Comparison of ENCODE assay signal across 22 cellular contexts in genomic region chr21:28090546-28090945, GRCh38.
DNase-seq lines count a peak whose midpoint lies in the region; ATAC-seq and TF ChIP-seq lines count a peak whose summit lies in the region.
"Had no signal": no experiment of that assay in that cellular context is flagged by ENCODE, and none has a peak within 500 bp of the region (broad histone marks: within the 10 kb centered on the region; RNA-seq: fewer than 3 reads in every experiment).

No MANE protein-coding gene starts in this region.

- DNase-seq in Caco-2 (no peak), adipocyte (ENCODE audit: low read depth) (no peak), left ventricle myocardium inferior (no peak), progenitor cell of endocrine pancreas (ENCODE audit: low spot score, unreplicated experiment) (no peak), NCI-H524 (lab: John Stamatoyannopoulos, UW) (no peak), aorta (no peak), NCI-H69 (lab: John Stamatoyannopoulos, UW) (no peak)
- no peak for DNase-seq in effector memory CD8-positive, alpha-beta T cell
- DNase-seq: activated CD4-positive, alpha-beta T cell treated with anti-CD3 and anti-CD28 coated beads, Interleukin-2, amount 10 ng/mL, durations not matched to agents 24 days and 14 days; activated naive CD4-positive, alpha-beta T cell treated with Interleukin-2 at 50 U/mL for 16 hours; activated T-cell treated with anti-CD3 and anti-CD28 coated beads, Interleukin-2, amount 50 U/mL, for 72 hours; amniotic stem cell; CD8-positive, alpha-beta memory T cell; GDM1; head of caudate nucleus; NCI-H1694; NCI-H748 treated with DMSO at 0.1 percent for 48 hours; stomach; trophoblast cell had no signal

- H3K36me3 Mint-ChIP-seq in Caco-2 (ENCODE audit: insufficient read depth, unreplicated experiment) (no peaks in the 10 kb centered on the region), progenitor cell of endocrine pancreas (ENCODE audit: insufficient read depth) (peaks cover 5% of the 10 kb centered on the region)
- no peaks in the 10 kb centered on the region for H3K36me3 Mint-ChIP-seq in effector memory CD8-positive, alpha-beta T cell (ENCODE audit: insufficient read depth)
- H3K36me3 Mint-ChIP-seq: CD8-positive, alpha-beta memory T cell; natural killer cell treated with Interleukin-12 subunit alpha and Interleukin-12 subunit beta and Interleukin-15 and Interleukin-18, amount 100 ng/mL, for 72 hours had no signal

- ATAC-seq in effector memory CD8-positive, alpha-beta T cell (replicated peaks): no peak
- ATAC-seq in aorta (ENCODE audit: low FRiP score): no peak
- ATAC-seq: activated T-cell treated with anti-CD3 and anti-CD28 coated beads, Interleukin-2, amount 50 U/mL, for 72 hours; natural killer cell treated with Interleukin-12 subunit alpha and Interleukin-12 subunit beta and Interleukin-15 and Interleukin-18, amount 100 ng/mL, for 72 hours had no signal

- H3K27ac ChIP-seq in left ventricle myocardium inferior (replicated peaks) (peak overlapping the region; percentile 76), aorta (ENCODE audit: low read depth in 1 of 2, low read length in 2 of 2) (peak overlapping the region in 1 of 2 donors; percentile 38)
- H3K27ac ChIP-seq: VCaP had no signal

- peak overlapping the region; percentile 82 for H3K4me3 Mint-ChIP-seq in Caco-2 (ENCODE audit: unreplicated experiment)
- peak overlapping the region; percentile 10 for H3K4me3 Mint-ChIP-seq in progenitor cell of endocrine pancreas (ENCODE audit: low read depth)
- H3K4me3 Mint-ChIP-seq in effector memory CD8-positive, alpha-beta T cell: no peak overlapping the region
- H3K4me3 Mint-ChIP-seq: activated CD4-positive, alpha-beta T cell treated with anti-CD3 and anti-CD28 coated beads, Interleukin-2, amount 10 ng/mL, durations not matched to agents 24 days and 14 days; activated T-cell treated with anti-CD3 and anti-CD28 coated beads, Interleukin-2, amount 50 U/mL, for 72 hours; CD8-positive, alpha-beta memory T cell; dendritic cell treated with granulocyte-macrophage colony-stimulating factor and Interleukin-4, amounts not matched to agents 40 ng/mL and 50 ng/mL, for 4 days; natural killer cell treated with Interleukin-12 subunit alpha and Interleukin-12 subunit beta and Interleukin-15 and Interleukin-18, amount 100 ng/mL, for 72 hours had no signal

- intact Hi-C loops in Caco-2 (cut with micrococcal nuclease; ENCODE audit: unreplicated experiment) (loop anchor here (1.0 to 10.0 kb wide), 6 partner anchors 16 to 654 kb away; no protein-coding TSS in a partner anchor), left ventricle myocardium inferior (cut with micrococcal nuclease) (loop anchor here (10.0 kb wide), 1 partner anchor 224 kb away; no protein-coding TSS in a partner anchor), aorta (cut with DNase I) (no loop called here)

- CTCF ChIA-PET in Caco-2 (lab: Charles Lee): interaction anchor here (0.9 to 1.8 kb wide), 4 partner anchors 23 to 655 kb away, joined by 3 to 7 read pairs (median 5); no protein-coding TSS in a partner anchor

- H3K9me3 ChIP-seq in Caco-2 (no peaks in the 10 kb centered on the region), adipocyte (ENCODE audit: control insufficient read depth, low read length) (no peaks in the 10 kb centered on the region), left ventricle myocardium inferior (replicated peaks) (peaks cover 24% of the 10 kb centered on the region), aorta (ENCODE audit: control insufficient read depth, low read length) (no peaks in the 10 kb centered on the region)
- H3K9me3 ChIP-seq: stomach had no signal

- WGBS in aorta, 2 donors: 49 to 67% methylated on average over 5 of the region's 5 CpGs

- H3K4me3 ChIP-seq in Caco-2 (ENCODE audit: low read depth, low read length) (peak overlapping the region; percentile 29), adipocyte (ENCODE audit: low read length) (peak overlapping the region; percentile 70), left ventricle myocardium inferior (peak overlapping the region; percentile 56), aorta (ENCODE audit: low read length in 2 of 2) (peak overlapping the region in 1 of 2 donors; percentile 25)
- H3K4me3 ChIP-seq: stomach had no signal

- H3K4me1 ChIP-seq in Caco-2 (peaks cover 20% of the 10 kb centered on the region), adipocyte (ENCODE audit: control insufficient read depth, insufficient read depth, low read length) (peaks cover 14% of the 10 kb centered on the region), left ventricle myocardium inferior (peaks cover 15% of the 10 kb centered on the region), aorta (ENCODE audit: control insufficient read depth in 1 of 2, insufficient read depth in 2 of 2, low read length in 2 of 2) (no peaks in the 10 kb centered on the region)
- H3K4me1 ChIP-seq: stomach had no signal

- peak overlapping the region; percentile 94 for H3K27ac Mint-ChIP-seq in Caco-2 (ENCODE audit: unreplicated experiment)
- H3K27ac Mint-ChIP-seq in progenitor cell of endocrine pancreas: peak overlapping the region; percentile 93
- H3K27ac Mint-ChIP-seq in effector memory CD8-positive, alpha-beta T cell: no peak overlapping the region
- H3K27ac Mint-ChIP-seq: activated CD4-positive, alpha-beta T cell treated with anti-CD3 and anti-CD28 coated beads, Interleukin-2, amount 10 ng/mL, durations not matched to agents 24 days and 14 days; activated T-cell treated with anti-CD3 and anti-CD28 coated beads, Interleukin-2, amount 50 U/mL, for 72 hours; CD8-positive, alpha-beta memory T cell; dendritic cell treated with granulocyte-macrophage colony-stimulating factor and Interleukin-4, amounts not matched to agents 40 ng/mL and 50 ng/mL, for 4 days; natural killer cell treated with Interleukin-12 subunit alpha and Interleukin-12 subunit beta and Interleukin-15 and Interleukin-18, amount 100 ng/mL, for 72 hours had no signal

- peak overlapping the region; percentile 49 for H3K9ac ChIP-seq in adipocyte (ENCODE audit: low read length)

- H3K27me3 ChIP-seq in Caco-2 (replicated peaks; ENCODE audit: control insufficient read depth, insufficient read depth, low read length) (no peaks in the 10 kb centered on the region), adipocyte (replicated peaks; ENCODE audit: control insufficient read depth, insufficient read depth, low read length) (no peaks in the 10 kb centered on the region), left ventricle myocardium inferior (ENCODE audit: low read depth) (no peaks in the 10 kb centered on the region), aorta (ENCODE audit: control insufficient read depth in 1 of 2, insufficient read depth in 2 of 2, low read length in 1 of 2) (no peaks in the 10 kb centered on the region)
- H3K27me3 ChIP-seq: stomach had no signal

- H3K9me3 Mint-ChIP-seq in Caco-2 (ENCODE audit: unreplicated experiment) (peaks cover 7% of the 10 kb centered on the region), progenitor cell of endocrine pancreas (ENCODE audit: low read depth) (peaks cover 27% of the 10 kb centered on the region)
- H3K9me3 Mint-ChIP-seq in effector memory CD8-positive, alpha-beta T cell: peaks cover 9% of the 10 kb centered on the region in 2 donors
- H3K9me3 Mint-ChIP-seq: activated CD4-positive, alpha-beta T cell treated with anti-CD3 and anti-CD28 coated beads, Interleukin-2, amount 10 ng/mL, durations not matched to agents 24 days and 14 days; activated T-cell treated with anti-CD3 and anti-CD28 coated beads, Interleukin-2, amount 50 U/mL, for 72 hours; dendritic cell treated with granulocyte-macrophage colony-stimulating factor and Interleukin-4, amounts not matched to agents 40 ng/mL and 50 ng/mL, for 4 days had no signal

- POLR2A ChIA-PET in Caco-2 (lab: Charles Lee): no interaction called here

- TF ChIP-seq CTCF in Caco-2 (IDR thresholded peaks at IDR 0.05; ENCODE audit: insufficient read depth in 1 of 2, low read depth in 1 of 2, low read length in 1 of 2, severe bottlenecking in 1 of 2, unreplicated experiment in 1 of 2): no peak
- TF ChIP-seq CTCF in left ventricle myocardium inferior (IDR thresholded peaks at IDR 0.05; ENCODE audit: borderline replicate concordance): no peak
- no peak for TF ChIP-seq CTCF in progenitor cell of endocrine pancreas (IDR thresholded peaks at IDR 0.05; ENCODE audit: unreplicated experiment)

- H3K36me3 ChIP-seq in Caco-2 (ENCODE audit: control insufficient read depth, insufficient read depth, low read length): no peaks in the 10 kb centered on the region
- H3K36me3 ChIP-seq in adipocyte (ENCODE audit: control insufficient read depth, insufficient read depth, low read length, severe bottlenecking): no peaks in the 10 kb centered on the region
- H3K36me3 ChIP-seq in left ventricle myocardium inferior: no peaks in the 10 kb centered on the region
- no peaks in the 10 kb centered on the region for H3K36me3 ChIP-seq in aorta (ENCODE audit: control insufficient read depth in 1 of 2, insufficient read depth in 2 of 2, low read length in 1 of 2)
- H3K36me3 ChIP-seq: stomach had no signal

- H3K27me3 Mint-ChIP-seq in Caco-2 (ENCODE audit: insufficient read depth, unreplicated experiment) (no peaks in the 10 kb centered on the region), progenitor cell of endocrine pancreas (no peaks in the 10 kb centered on the region)
- no peaks in the 10 kb centered on the region for H3K27me3 Mint-ChIP-seq in effector memory CD8-positive, alpha-beta T cell
- H3K27me3 Mint-ChIP-seq: activated CD4-positive, alpha-beta T cell treated with anti-CD3 and anti-CD28 coated beads, Interleukin-2, amount 10 ng/mL, durations not matched to agents 24 days and 14 days; CD8-positive, alpha-beta memory T cell; dendritic cell treated with granulocyte-macrophage colony-stimulating factor and Interleukin-4, amounts not matched to agents 40 ng/mL and 50 ng/mL, for 4 days; natural killer cell treated with Interleukin-12 subunit alpha and Interleukin-12 subunit beta and Interleukin-15 and Interleukin-18, amount 100 ng/mL, for 72 hours had no signal

- H3K4me1 Mint-ChIP-seq in Caco-2 (ENCODE audit: low read depth, unreplicated experiment) (peaks cover 9% of the 10 kb centered on the region), progenitor cell of endocrine pancreas (ENCODE audit: low read depth) (peaks cover 16% of the 10 kb centered on the region)
- no peaks in the 10 kb centered on the region for H3K4me1 Mint-ChIP-seq in effector memory CD8-positive, alpha-beta T cell (ENCODE audit: low read depth in 2 of 2)
- H3K4me1 Mint-ChIP-seq: activated CD4-positive, alpha-beta T cell treated with anti-CD3 and anti-CD28 coated beads, Interleukin-2, amount 10 ng/mL, durations not matched to agents 24 days and 14 days; CD8-positive, alpha-beta memory T cell had no signal

- BruUV-seq in Caco-2 (replicated peaks; lab: Mats Ljungman, UMichigan): no TSS peak

Comparison
In these comparisons a context has a peak if more than half of its experiments do, and no peak if none do; other contexts are left out.
1. H3K27ac Mint-ChIP-seq: peak in Caco-2 (single experiment) and progenitor cell of endocrine pancreas (single experiment); none in effector memory CD8-positive, alpha-beta T cell (0 of 2).
2. H3K4me3 Mint-ChIP-seq: peak in Caco-2 (single experiment) and progenitor cell of endocrine pancreas (single experiment); none in effector memory CD8-positive, alpha-beta T cell (0 of 2).
3. intact Hi-C loops: an anchor here in Caco-2 (1.0 to 10.0 kb wide) and left ventricle myocardium inferior (10.0 kb wide); none called in aorta.